In the genomic region with DNA sequence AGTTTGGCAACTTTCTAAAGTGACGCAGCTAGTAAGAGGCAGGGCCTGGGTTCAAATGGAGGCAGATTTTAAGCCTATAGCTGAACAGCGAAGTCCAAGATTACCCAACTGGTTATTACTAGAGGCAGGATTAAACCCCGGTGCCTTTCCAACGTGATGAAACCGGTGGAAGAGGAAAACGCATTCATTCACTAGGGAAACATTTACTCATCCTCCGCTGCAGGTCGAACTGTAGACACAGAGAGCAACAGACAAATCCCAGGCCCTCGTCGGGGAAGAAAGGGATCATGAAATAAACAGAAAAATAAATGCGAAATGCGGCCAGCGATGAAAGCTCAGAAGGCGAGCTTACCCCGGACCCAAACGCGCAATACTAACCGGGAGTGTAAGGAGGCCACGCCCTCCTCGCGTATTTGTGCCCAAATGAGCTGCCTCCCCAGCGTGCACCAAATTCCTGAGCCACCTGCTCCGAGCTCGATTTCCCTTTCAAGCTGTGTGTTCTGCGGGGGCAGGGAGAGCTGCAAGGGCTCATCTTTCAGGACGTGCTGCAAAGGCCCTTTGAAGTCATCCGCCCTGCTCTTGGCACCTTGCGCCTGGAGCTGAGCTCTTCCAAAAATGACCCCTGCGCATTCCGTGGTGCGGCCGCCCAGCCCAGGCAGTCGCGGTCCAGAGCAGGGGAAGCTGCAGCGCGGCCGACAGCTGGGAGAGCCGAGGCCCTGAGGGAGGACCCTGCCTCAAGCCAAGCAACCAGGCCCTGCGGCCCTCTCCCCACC, we compare ENCODE assay signal across 1 cellular context.
A peak's percentile ranks its signal among the peaks of the same experiment; 100 is the strongest.
TF ChIP-seq lines count a peak whose summit lies in the region.

No MANE protein-coding gene starts in this region.

TF ChIP-seq in WTC11, 78 proteins besides CTCF, POLR2A, EP300 and RAD21 (continued from another document):
- TF ChIP-seq FOXJ3 (CRISPR knock-in tag; IDR thresholded peaks at IDR 0.05; ENCODE audit: borderline replicate concordance): no peak
- peak; percentile 84 for TF ChIP-seq FOXK1 (CRISPR knock-in tag; IDR thresholded peaks at IDR 0.05)
- peak; percentile 75; the same call in 1 of the 2 replicates for TF ChIP-seq NFE2L1 (CRISPR knock-in tag; IDR thresholded peaks at IDR 0.05)
- TF ChIP-seq, protein P1, sequence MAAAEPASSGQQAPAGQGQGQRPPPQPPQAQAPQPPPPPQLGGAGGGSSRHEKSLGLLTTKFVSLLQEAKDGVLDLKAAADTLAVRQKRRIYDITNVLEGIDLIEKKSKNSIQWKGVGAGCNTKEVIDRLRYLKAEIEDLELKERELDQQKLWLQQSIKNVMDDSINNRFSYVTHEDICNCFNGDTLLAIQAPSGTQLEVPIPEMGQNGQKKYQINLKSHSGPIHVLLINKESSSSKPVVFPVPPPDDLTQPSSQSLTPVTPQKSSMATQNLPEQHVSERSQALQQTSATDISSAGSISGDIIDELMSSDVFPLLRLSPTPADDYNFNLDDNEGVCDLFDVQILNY (CRISPR knock-in tag; IDR thresholded peaks at IDR 0.05): no peak
- TF ChIP-seq ATF1 (CRISPR knock-in tag; IDR thresholded peaks at IDR 0.05): no peak
- TF ChIP-seq, protein P2, sequence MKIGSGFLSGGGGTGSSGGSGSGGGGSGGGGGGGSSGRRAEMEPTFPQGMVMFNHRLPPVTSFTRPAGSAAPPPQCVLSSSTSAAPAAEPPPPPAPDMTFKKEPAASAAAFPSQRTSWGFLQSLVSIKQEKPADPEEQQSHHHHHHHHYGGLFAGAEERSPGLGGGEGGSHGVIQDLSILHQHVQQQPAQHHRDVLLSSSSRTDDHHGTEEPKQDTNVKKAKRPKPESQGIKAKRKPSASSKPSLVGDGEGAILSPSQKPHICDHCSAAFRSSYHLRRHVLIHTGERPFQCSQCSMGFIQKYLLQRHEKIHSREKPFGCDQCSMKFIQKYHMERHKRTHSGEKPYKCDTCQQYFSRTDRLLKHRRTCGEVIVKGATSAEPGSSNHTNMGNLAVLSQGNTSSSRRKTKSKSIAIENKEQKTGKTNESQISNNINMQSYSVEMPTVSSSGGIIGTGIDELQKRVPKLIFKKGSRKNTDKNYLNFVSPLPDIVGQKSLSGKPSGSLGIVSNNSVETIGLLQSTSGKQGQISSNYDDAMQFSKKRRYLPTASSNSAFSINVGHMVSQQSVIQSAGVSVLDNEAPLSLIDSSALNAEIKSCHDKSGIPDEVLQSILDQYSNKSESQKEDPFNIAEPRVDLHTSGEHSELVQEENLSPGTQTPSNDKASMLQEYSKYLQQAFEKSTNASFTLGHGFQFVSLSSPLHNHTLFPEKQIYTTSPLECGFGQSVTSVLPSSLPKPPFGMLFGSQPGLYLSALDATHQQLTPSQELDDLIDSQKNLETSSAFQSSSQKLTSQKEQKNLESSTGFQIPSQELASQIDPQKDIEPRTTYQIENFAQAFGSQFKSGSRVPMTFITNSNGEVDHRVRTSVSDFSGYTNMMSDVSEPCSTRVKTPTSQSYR (CRISPR knock-in tag; IDR thresholded peaks at IDR 0.05): peak; percentile 93
- no peak for TF ChIP-seq CREB1 (CRISPR knock-in tag; IDR thresholded peaks at IDR 0.05)
- TF ChIP-seq, protein P3, sequence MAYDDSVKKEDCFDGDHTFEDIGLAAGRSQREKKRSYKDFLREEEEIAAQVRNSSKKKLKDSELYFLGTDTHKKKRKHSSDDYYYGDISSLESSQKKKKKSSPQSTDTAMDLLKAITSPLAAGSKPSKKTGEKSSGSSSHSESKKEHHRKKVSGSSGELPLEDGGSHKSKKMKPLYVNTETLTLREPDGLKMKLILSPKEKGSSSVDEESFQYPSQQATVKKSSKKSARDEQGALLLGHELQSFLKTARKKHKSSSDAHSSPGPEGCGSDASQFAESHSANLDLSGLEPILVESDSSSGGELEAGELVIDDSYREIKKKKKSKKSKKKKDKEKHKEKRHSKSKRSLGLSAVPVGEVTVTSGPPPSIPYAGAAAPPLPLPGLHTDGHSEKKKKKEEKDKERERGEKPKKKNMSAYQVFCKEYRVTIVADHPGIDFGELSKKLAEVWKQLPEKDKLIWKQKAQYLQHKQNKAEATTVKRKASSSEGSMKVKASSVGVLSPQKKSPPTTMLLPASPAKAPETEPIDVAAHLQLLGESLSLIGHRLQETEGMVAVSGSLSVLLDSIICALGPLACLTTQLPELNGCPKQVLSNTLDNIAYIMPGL (CRISPR knock-in tag; IDR thresholded peaks at IDR 0.05): peak; percentile 57; the same call in 1 of the 2 replicates
- 0 out of 2 replicates have a peak, but pooled peaks have one; percentile 1 for TF ChIP-seq GTF2I (CRISPR knock-in tag; conservative IDR thresholded peaks at IDR 0.05)
- TF ChIP-seq ZNF138 (CRISPR knock-in tag; conservative IDR thresholded peaks at IDR 0.05): peak; percentile 82
- TF ChIP-seq ESRRA (CRISPR knock-in tag; IDR thresholded peaks at IDR 0.05; ENCODE audit: borderline replicate concordance): no peak
- no peak for TF ChIP-seq ZNF671 (CRISPR knock-in tag; IDR thresholded peaks at IDR 0.05)
- peak; percentile 57; the same call in 1 of the 2 replicates for TF ChIP-seq MYBL2 (CRISPR knock-in tag; IDR thresholded peaks at IDR 0.05)
- TF ChIP-seq ZNF423 (CRISPR knock-in tag; IDR thresholded peaks at IDR 0.05): no peak
- TF ChIP-seq, protein P4, sequence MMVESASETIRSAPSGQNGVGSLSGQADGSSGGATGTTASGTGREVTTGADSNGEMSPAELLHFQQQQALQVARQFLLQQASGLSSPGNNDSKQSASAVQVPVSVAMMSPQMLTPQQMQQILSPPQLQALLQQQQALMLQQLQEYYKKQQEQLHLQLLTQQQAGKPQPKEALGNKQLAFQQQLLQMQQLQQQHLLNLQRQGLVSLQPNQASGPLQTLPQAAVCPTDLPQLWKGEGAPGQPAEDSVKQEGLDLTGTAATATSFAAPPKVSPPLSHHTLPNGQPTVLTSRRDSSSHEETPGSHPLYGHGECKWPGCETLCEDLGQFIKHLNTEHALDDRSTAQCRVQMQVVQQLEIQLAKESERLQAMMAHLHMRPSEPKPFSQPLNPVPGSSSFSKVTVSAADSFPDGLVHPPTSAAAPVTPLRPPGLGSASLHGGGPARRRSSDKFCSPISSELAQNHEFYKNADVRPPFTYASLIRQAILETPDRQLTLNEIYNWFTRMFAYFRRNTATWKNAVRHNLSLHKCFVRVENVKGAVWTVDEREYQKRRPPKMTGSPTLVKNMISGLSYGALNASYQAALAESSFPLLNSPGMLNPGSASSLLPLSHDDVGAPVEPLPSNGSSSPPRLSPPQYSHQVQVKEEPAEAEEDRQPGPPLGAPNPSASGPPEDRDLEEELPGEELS (CRISPR knock-in tag; IDR thresholded peaks at IDR 0.05): peak; percentile 86
- TF ChIP-seq, protein P5, sequence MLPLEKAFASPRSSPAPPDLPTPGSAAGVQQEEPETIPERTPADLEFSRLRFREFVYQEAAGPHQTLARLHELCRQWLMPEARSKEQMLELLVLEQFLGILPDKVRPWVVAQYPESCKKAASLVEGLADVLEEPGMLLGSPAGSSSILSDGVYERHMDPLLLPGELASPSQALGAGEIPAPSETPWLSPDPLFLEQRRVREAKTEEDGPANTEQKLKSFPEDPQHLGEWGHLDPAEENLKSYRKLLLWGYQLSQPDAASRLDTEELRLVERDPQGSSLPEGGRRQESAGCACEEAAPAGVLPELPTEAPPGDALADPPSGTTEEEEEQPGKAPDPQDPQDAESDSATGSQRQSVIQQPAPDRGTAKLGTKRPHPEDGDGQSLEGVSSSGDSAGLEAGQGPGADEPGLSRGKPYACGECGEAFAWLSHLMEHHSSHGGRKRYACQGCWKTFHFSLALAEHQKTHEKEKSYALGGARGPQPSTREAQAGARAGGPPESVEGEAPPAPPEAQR (CRISPR knock-in tag; IDR thresholded peaks at IDR 0.05): no peak
- TF ChIP-seq, protein P6, sequence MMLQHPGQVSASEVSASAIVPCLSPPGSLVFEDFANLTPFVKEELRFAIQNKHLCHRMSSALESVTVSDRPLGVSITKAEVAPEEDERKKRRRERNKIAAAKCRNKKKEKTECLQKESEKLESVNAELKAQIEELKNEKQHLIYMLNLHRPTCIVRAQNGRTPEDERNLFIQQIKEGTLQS (CRISPR knock-in tag; conservative IDR thresholded peaks at IDR 0.05): no peak
- TF ChIP-seq, protein P7, sequence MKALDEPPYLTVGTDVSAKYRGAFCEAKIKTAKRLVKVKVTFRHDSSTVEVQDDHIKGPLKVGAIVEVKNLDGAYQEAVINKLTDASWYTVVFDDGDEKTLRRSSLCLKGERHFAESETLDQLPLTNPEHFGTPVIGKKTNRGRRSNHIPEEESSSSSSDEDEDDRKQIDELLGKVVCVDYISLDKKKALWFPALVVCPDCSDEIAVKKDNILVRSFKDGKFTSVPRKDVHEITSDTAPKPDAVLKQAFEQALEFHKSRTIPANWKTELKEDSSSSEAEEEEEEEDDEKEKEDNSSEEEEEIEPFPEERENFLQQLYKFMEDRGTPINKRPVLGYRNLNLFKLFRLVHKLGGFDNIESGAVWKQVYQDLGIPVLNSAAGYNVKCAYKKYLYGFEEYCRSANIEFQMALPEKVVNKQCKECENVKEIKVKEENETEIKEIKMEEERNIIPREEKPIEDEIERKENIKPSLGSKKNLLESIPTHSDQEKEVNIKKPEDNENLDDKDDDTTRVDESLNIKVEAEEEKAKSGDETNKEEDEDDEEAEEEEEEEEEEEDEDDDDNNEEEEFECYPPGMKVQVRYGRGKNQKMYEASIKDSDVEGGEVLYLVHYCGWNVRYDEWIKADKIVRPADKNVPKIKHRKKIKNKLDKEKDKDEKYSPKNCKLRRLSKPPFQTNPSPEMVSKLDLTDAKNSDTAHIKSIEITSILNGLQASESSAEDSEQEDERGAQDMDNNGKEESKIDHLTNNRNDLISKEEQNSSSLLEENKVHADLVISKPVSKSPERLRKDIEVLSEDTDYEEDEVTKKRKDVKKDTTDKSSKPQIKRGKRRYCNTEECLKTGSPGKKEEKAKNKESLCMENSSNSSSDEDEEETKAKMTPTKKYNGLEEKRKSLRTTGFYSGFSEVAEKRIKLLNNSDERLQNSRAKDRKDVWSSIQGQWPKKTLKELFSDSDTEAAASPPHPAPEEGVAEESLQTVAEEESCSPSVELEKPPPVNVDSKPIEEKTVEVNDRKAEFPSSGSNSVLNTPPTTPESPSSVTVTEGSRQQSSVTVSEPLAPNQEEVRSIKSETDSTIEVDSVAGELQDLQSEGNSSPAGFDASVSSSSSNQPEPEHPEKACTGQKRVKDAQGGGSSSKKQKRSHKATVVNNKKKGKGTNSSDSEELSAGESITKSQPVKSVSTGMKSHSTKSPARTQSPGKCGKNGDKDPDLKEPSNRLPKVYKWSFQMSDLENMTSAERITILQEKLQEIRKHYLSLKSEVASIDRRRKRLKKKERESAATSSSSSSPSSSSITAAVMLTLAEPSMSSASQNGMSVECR (CRISPR knock-in tag; IDR thresholded peaks at IDR 0.05; ENCODE audit: borderline replicate concordance): 0 out of 2 replicates have a peak, but pooled peaks have one; percentile 46
- TF ChIP-seq ELF4 (CRISPR knock-in tag; IDR thresholded peaks at IDR 0.05; ENCODE audit: low read depth): no peak
- TF ChIP-seq, protein P8, sequence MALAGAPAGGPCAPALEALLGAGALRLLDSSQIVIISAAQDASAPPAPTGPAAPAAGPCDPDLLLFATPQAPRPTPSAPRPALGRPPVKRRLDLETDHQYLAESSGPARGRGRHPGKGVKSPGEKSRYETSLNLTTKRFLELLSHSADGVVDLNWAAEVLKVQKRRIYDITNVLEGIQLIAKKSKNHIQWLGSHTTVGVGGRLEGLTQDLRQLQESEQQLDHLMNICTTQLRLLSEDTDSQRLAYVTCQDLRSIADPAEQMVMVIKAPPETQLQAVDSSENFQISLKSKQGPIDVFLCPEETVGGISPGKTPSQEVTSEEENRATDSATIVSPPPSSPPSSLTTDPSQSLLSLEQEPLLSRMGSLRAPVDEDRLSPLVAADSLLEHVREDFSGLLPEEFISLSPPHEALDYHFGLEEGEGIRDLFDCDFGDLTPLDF (CRISPR knock-in tag; IDR thresholded peaks at IDR 0.05): no peak
- TF ChIP-seq NR3C1 (CRISPR knock-in tag; conservative IDR thresholded peaks at IDR 0.05; ENCODE audit: low read depth): 0 out of 2 replicates have a peak, but pooled peaks have one; percentile 73
- peak; percentile 78; the same call in 1 of the 2 replicates for TF ChIP-seq SMAD3 (CRISPR knock-in tag; IDR thresholded peaks at IDR 0.05; ENCODE audit: borderline replicate concordance)
- TF ChIP-seq ZBTB21 (CRISPR knock-in tag; IDR thresholded peaks at IDR 0.05; ENCODE audit: borderline replicate concordance): peak; percentile 85
- TF ChIP-seq, protein P9, sequence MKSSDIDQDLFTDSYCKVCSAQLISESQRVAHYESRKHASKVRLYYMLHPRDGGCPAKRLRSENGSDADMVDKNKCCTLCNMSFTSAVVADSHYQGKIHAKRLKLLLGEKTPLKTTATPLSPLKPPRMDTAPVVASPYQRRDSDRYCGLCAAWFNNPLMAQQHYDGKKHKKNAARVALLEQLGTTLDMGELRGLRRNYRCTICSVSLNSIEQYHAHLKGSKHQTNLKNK (CRISPR knock-in tag; IDR thresholded peaks at IDR 0.05): no peak
